Comparison of ENCODE assay signal across 1 cellular context in genomic region chr17:77873518-77874302, GRCh38.
TF ChIP-seq lines count a peak whose summit lies in the region.

No MANE protein-coding gene starts in this region.

TF ChIP-seq in H1, 55 proteins besides CTCF, POLR2A, EP300 and RAD21 (continued from another document):
- TF ChIP-seq RNF2 (IDR thresholded peaks at IDR 0.05; ENCODE audit: borderline replicate concordance, low read depth, low read length, missing control alignments, poor library complexity, severe bottlenecking) (no peak), BCL11A (IDR thresholded peaks at IDR 0.05; ENCODE audit: low read depth in 2 of 2, low read length in 2 of 2) (no peak), TCF12 (IDR thresholded peaks at IDR 0.05; ENCODE audit: low read depth, low read length) (no peak), BRCA1 (IDR thresholded peaks at IDR 0.05; ENCODE audit: low read depth, low read length) (no peak), USF2 (IDR thresholded peaks at IDR 0.05; ENCODE audit: low read length) (no peak), CHD1 (IDR thresholded peaks at IDR 0.05; ENCODE audit: low read depth, low read length) (no peak), TEAD4 (IDR thresholded peaks at IDR 0.05; ENCODE audit: low read depth, low read length) (no peak), KDM4A (IDR thresholded peaks at IDR 0.05; ENCODE audit: low read depth, low read length, severe bottlenecking) (no peak), RFX5 (IDR thresholded peaks at IDR 0.05; ENCODE audit: borderline replicate concordance, low read depth, low read length) (no peak), GTF2F1 (IDR thresholded peaks at IDR 0.05; ENCODE audit: borderline replicate concordance, low read depth, low read length) (no peak)
